ENCODE assay signal across 23 cellular contexts in the genomic region with DNA sequence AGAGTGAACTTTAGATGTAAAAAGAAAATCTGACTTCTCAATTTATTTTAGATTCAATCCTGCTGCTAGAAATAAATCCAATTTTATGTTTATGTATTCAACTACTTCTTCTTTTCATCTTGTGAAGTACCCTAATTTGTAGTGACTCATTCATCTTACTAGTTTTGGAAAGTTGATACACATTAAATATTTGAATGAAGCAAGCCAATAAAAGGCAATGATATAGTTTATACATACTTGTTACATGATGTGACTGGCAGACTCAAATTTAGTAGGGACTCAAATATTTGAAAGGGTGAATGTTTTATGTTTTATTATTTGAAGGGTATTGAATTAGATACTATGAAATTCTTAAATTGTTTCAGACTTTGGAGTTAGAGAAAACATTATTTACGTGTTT.
"Had no signal": no experiment of that assay in that cellular context is flagged by ENCODE, and none has a peak within 500 bp of the region (broad histone marks: within the 10 kb centered on the region; RNA-seq: fewer than 3 reads in every experiment).

No MANE protein-coding gene starts in this region.

- H3K27ac ChIP-seq: colonic mucosa, foreskin keratinocyte, left lung, parathyroid adenoma, stomach, suprapubic skin, transverse colon had no signal

- FAIRE-seq: bronchial epithelial cell, endometrium, kidney, urothelium cell line had no signal

- ATAC-seq: foreskin keratinocyte, left lung, right cardiac atrium had no signal

- H3K4me3 ChIP-seq: colonic mucosa, left lung, lung, stomach, suprapubic skin, transverse colon had no signal

- H3K4me1 ChIP-seq: colonic mucosa, left lung, parathyroid adenoma, suprapubic skin had no signal

- H3K4me3 Mint-ChIP-seq: activated naive CD8-positive, alpha-beta T cell treated with anti-CD3 and anti-CD28 coated beads, Interleukin-2, amount 10 ng/mL, durations not matched to agents 7 days and 5 days; mesothelial cell of epicardium had no signal

- H2AFZ ChIP-seq: parathyroid adenoma had no signal

- H3K27ac Mint-ChIP-seq: activated naive CD8-positive, alpha-beta T cell treated with anti-CD3 and anti-CD28 coated beads, Interleukin-2, amount 10 ng/mL, durations not matched to agents 7 days and 5 days; activated T-helper 2 cell treated with anti-CD3 and anti-CD28 coated beads, Interferon-gamma antibody, Interleukin-2, Interleukin-4, amounts not matched to agents 10 μg/mL and 5 μg/mL and 100 μg/mL, durations not matched to agents 14 hours and 24 hours and 36 hours; mesothelial cell of epicardium had no signal

- H3K36me3 ChIP-seq: colonic mucosa, left lung, suprapubic skin, transverse colon had no signal

- DNase-seq: activated naive CD4-positive, alpha-beta T cell; activated naive CD8-positive, alpha-beta T cell treated with anti-CD3 and anti-CD28 coated beads, Interleukin-2, amount 10 ng/mL, durations not matched to agents 7 days and 5 days; activated T-cell treated with anti-CD3 and anti-CD28 coated beads, Interleukin-2, amount 50 U/mL, for 1 hour; amygdala; colonic mucosa; foreskin keratinocyte; kidney; left lung; nucleus accumbens; right cardiac atrium; stimulated activated CD4-positive, alpha-beta T cell treated with anti-CD3 and anti-CD28 coated beads, Interleukin-1b, Interleukin-23, amount 100 ng/mL, for 48 hours; stomach; T-helper 1 cell; T-helper 9 cell; transverse colon had no signal

- H3K27me3 ChIP-seq: colonic mucosa, foreskin keratinocyte, left lung, stomach, suprapubic skin, transverse colon had no signal

- H3K9ac ChIP-seq: parathyroid adenoma had no signal

- H3K27me3 Mint-ChIP-seq: activated naive CD8-positive, alpha-beta T cell treated with anti-CD3 and anti-CD28 coated beads, Interleukin-2, amount 10 ng/mL, durations not matched to agents 7 days and 5 days had no signal

- H3K79me2 ChIP-seq: parathyroid adenoma had no signal

- H3K9me3 ChIP-seq: colonic mucosa, left lung, stomach, suprapubic skin, transverse colon had no signal

- H3K9me3 Mint-ChIP-seq: activated naive CD8-positive, alpha-beta T cell treated with anti-CD3 and anti-CD28 coated beads, Interleukin-2, amount 10 ng/mL, durations not matched to agents 7 days and 5 days; activated T-helper 2 cell treated with anti-CD3 and anti-CD28 coated beads, Interferon-gamma antibody, Interleukin-2, Interleukin-4, amounts not matched to agents 10 μg/mL and 5 μg/mL and 100 μg/mL, durations not matched to agents 14 hours and 24 hours and 36 hours; mesothelial cell of epicardium had no signal
